22 cellular contexts compared by ENCODE assay signal in the genomic region with DNA sequence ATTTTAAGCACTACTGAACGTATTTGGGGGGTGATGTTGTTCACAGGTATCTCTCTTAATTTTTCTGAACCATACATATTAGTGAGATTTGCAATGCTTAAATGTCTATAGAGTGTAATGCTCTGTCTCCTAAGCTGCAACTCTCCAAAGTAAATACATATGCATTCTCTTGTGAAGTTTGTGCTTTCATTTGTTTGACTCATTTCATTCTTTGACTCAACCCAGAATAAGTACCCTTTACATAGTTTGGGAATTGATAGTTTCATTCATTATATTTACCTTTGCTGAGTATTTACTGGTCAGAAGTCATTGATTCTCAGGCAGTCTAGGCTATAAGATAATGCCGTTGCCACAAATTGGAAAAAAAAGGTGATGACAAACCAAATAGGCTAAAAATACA.
"Had no signal": no experiment of that assay in that cellular context is flagged by ENCODE, and none has a peak within 500 bp of the region (broad histone marks: within the 10 kb centered on the region; RNA-seq: fewer than 3 reads in every experiment).

No MANE protein-coding gene starts in this region.

- H3K27me3 Mint-ChIP-seq: activated CD8-positive, alpha-beta memory T cell treated with anti-CD3 and anti-CD28 coated beads, Interleukin-2, amount 10 ng/mL, durations not matched to agents 7 days and 5 days; activated naive CD4-positive, alpha-beta T cell treated with anti-CD3 and anti-CD28 coated beads, Interleukin-2, amount 50 U/mL, for 24 hours; stimulated activated memory B cell treated with anti-CD40 and anti-IgM and Interleukin-4, amounts not matched to agents 10 μg/mL and 1 μg/mL and 100 μg/mL, for 72 hours; T-cell had no signal

- H3K4me1 Mint-ChIP-seq: brain, neural progenitor cell had no signal

- H3K4me3 Mint-ChIP-seq: activated CD4-positive, alpha-beta memory T cell treated with anti-CD3 and anti-CD28 coated beads, Interleukin-2, amount 10 ng/mL, durations not matched to agents 7 days and 5 days; activated CD8-positive, alpha-beta memory T cell treated with anti-CD3 and anti-CD28 coated beads, Interleukin-2, amount 10 ng/mL, durations not matched to agents 7 days and 5 days; activated naive CD4-positive, alpha-beta T cell treated with anti-CD3 and anti-CD28 coated beads, Interleukin-2, amount 50 U/mL, for 24 hours; brain; natural killer cell; neural progenitor cell; stimulated activated memory B cell treated with anti-CD40 and anti-IgM and Interleukin-4, amounts not matched to agents 10 μg/mL and 1 μg/mL and 100 μg/mL, for 72 hours; T-cell; T-helper 2 cell treated with Interferon-gamma antibody and Interleukin-4, amounts not matched to agents 5 μg/mL and 100 μg/mL, for 36 hours had no signal

- H3K9me3 Mint-ChIP-seq: activated CD4-positive, alpha-beta memory T cell treated with anti-CD3 and anti-CD28 coated beads, Interleukin-2, amount 10 ng/mL, durations not matched to agents 7 days and 5 days; activated naive CD4-positive, alpha-beta T cell treated with anti-CD3 and anti-CD28 coated beads, Interleukin-2, amount 50 U/mL, for 24 hours; brain; natural killer cell; neural progenitor cell; T-cell had no signal

- H3K27ac Mint-ChIP-seq: activated CD4-positive, alpha-beta memory T cell treated with anti-CD3 and anti-CD28 coated beads, Interleukin-2, amount 10 ng/mL, durations not matched to agents 7 days and 5 days; activated CD8-positive, alpha-beta memory T cell treated with anti-CD3 and anti-CD28 coated beads, Interleukin-2, amount 10 ng/mL, durations not matched to agents 7 days and 5 days; activated naive CD4-positive, alpha-beta T cell treated with anti-CD3 and anti-CD28 coated beads, Interleukin-2, amount 50 U/mL, for 24 hours; brain; natural killer cell; neural progenitor cell; stimulated activated memory B cell treated with anti-CD40 and anti-IgM and Interleukin-4, amounts not matched to agents 10 μg/mL and 1 μg/mL and 100 μg/mL, for 72 hours; T-helper 2 cell treated with Interferon-gamma antibody and Interleukin-4, amounts not matched to agents 5 μg/mL and 100 μg/mL, for 36 hours had no signal

- ATAC-seq: activated CD8-positive, alpha-beta memory T cell treated with anti-CD3 and anti-CD28 coated beads, Interleukin-2, amount 10 ng/mL, durations not matched to agents 7 days and 5 days; natural killer cell; psoas muscle; stimulated activated memory B cell treated with anti-CD40 and anti-IgM and Interleukin-4, amounts not matched to agents 10 μg/mL and 1 μg/mL and 100 μg/mL, for 72 hours had no signal

- H3K36me3 Mint-ChIP-seq: activated naive CD4-positive, alpha-beta T cell treated with anti-CD3 and anti-CD28 coated beads, Interleukin-2, amount 50 U/mL, for 24 hours; brain; natural killer cell; neural progenitor cell; stimulated activated memory B cell treated with anti-CD40 and anti-IgM and Interleukin-4, amounts not matched to agents 10 μg/mL and 1 μg/mL and 100 μg/mL, for 72 hours; T-cell had no signal

- DNase-seq: activated CD4-positive, alpha-beta memory T cell treated with anti-CD3 and anti-CD28 coated beads, Interleukin-2, amount 10 ng/mL, durations not matched to agents 7 days and 5 days; activated CD4-positive, alpha-beta T cell treated with anti-CD3 and anti-CD28 coated beads for 4 hours; activated CD4-positive, CD25-positive, alpha-beta regulatory T cell; activated CD8-positive, alpha-beta memory T cell treated with anti-CD3 and anti-CD28 coated beads, Interleukin-2, amount 10 ng/mL, durations not matched to agents 7 days and 5 days; activated effector memory CD4-positive, alpha-beta T cell treated with anti-CD3 and anti-CD28 coated beads, Interleukin-2, amount 50 U/mL, for 16 hours; dorsolateral prefrontal cortex; effector memory CD4-positive, alpha-beta T cell; islet precursor cell; left ventricle myocardium inferior; mesendoderm; natural killer cell; occipital lobe; psoas muscle; sigmoid colon; small intestine; stimulated activated CD4-positive, alpha-beta T cell treated with anti-CD3 and anti-CD28 coated beads, Interleukin-4, amount 100 ng/mL, for 24 hours; T-cell had no signal
